In the genomic region with DNA sequence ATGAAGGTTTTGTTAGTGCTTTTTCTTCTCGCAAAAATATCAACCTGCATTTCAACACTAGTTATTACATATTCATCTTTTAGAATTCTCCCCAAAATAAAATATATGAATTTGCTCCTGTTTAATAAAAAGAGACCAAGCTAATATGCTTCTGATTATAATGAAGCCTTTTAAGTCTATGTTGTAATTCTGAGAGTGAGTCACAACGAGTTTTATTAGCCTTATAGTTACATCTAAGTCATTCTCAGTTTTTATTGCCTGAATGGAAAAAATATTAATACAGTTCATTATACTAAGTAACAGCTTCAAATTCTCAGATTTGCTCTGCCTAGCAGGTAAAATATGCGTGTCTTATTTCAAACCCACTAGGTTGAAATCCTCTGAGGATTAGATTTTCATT, we compare ENCODE assay signal across 15 cellular contexts.
A peak's percentile ranks its signal among the peaks of the same experiment; 100 is the strongest.
DNase-seq lines count a peak whose midpoint lies in the region; ATAC-seq and TF ChIP-seq lines count a peak whose summit lies in the region.
"Had no signal": no experiment of that assay in that cellular context is flagged by ENCODE, and none has a peak within 500 bp of the region (broad histone marks: within the 10 kb centered on the region; RNA-seq: fewer than 3 reads in every experiment).

No MANE protein-coding gene starts in this region.

- no peak overlapping the region for H4K5ac ChIP-seq in IMR-90 (ENCODE audit: low read depth, low read length)

- H3K27me3 ChIP-seq in IMR-90 (ENCODE audit: control insufficient read depth, insufficient read depth, low read length), result no peaks in the 10 kb centered on the region
- H3K27me3 ChIP-seq in osteoblast (ENCODE audit: insufficient read depth, low read length), result no peaks in the 10 kb centered on the region
- H3K27me3 ChIP-seq: BE2C had no signal

- no peak overlapping the region for H3K4ac ChIP-seq in IMR-90 (ENCODE audit: low read depth, low read length)

- H3K4me2 ChIP-seq in IMR-90 (ENCODE audit: low read depth, low read length) (no peak overlapping the region), osteoblast (ENCODE audit: insufficient read depth, low read length) (no peak overlapping the region)

- DNase-seq in COLO829 (ENCODE audit: low spot score) (peak; percentile 7), IMR-90 (peak; percentile 33), fibroblast of gingiva (ENCODE audit: low read depth) (peak; percentile 42), osteoblast (ENCODE audit: insufficient read length, low spot score, missing footprints) (peak; percentile 48), ureter (ENCODE audit: low spot score) (no peak)
- DNase-seq in central memory CD4-positive, alpha-beta T cell, result no peak
- DNase-seq: BE2C; CD8-positive, alpha-beta memory T cell; MM.1S; NCI-H187 treated with DMSO at 0.1 percent for 48 hours; NCI-H774; SHP77 treated with DMSO at 0.1 percent for 48 hours had no signal

- H3K23ac ChIP-seq in IMR-90 (ENCODE audit: low read depth, low read length), result no peak overlapping the region

- ATAC-seq in IMR-90 (ENCODE audit: low read depth) (no peak), GM18867 (IDR thresholded peaks at IDR 0.05; ENCODE audit: unreplicated experiment) (no peak), HG02870 (IDR thresholded peaks at IDR 0.05; ENCODE audit: unreplicated experiment) (no peak)
- ATAC-seq: HepG2 had no signal

- no peaks in the 10 kb centered on the region for H4K20me1 ChIP-seq in IMR-90 (ENCODE audit: insufficient read depth, low read length)
- no peaks in the 10 kb centered on the region for H4K20me1 ChIP-seq in osteoblast (ENCODE audit: insufficient read depth, low read length)

- H3K56ac ChIP-seq in IMR-90 (ENCODE audit: extremely low read depth, insufficient read depth, low read length), result no peak overlapping the region

- H3K9ac ChIP-seq in IMR-90 (ENCODE audit: low read depth, low read length), result no peak overlapping the region

- H3K36me3 ChIP-seq in IMR-90 (ENCODE audit: control insufficient read depth, insufficient read depth, low read length) (no peaks in the 10 kb centered on the region), osteoblast (ENCODE audit: insufficient read depth, low read length) (no peaks in the 10 kb centered on the region)
- H3K36me3 ChIP-seq: BE2C had no signal

- no peak overlapping the region for H2BK20ac ChIP-seq in IMR-90 (ENCODE audit: low read depth, low read length)

- no peak overlapping the region for H3K14ac ChIP-seq in IMR-90 (replicated peaks; ENCODE audit: low read depth, low read length)

- POLR2A ChIA-PET in IMR-90 (lab: Charles Lee; ENCODE audit: unreplicated experiment), result no interaction called here

- H2BK5ac ChIP-seq in IMR-90 (ENCODE audit: low read depth, low read length, poor library complexity, severe bottlenecking), result no peak overlapping the region

- H3K9me3 ChIP-seq in IMR-90 (ENCODE audit: control insufficient read depth, insufficient read depth, low read length) (no peaks in the 10 kb centered on the region), osteoblast (ENCODE audit: low read depth, low read length) (no peaks in the 10 kb centered on the region)
- H3K9me3 ChIP-seq: BE2C had no signal

- no peaks in the 10 kb centered on the region for H3K79me2 ChIP-seq in osteoblast (ENCODE audit: insufficient read depth, low read length)

- no CpG with 5 or more reads among the region's 3 CpGs for WGBS in IMR-90 (ENCODE audit: extremely low coverage in 2 of 2, insufficient read length in 1 of 2), 2 experiments

- no peak for TF ChIP-seq CTCF in IMR-90 (conservative IDR thresholded peaks at IDR 0.05; ENCODE audit: low read depth, low read length)
- TF ChIP-seq CTCF in osteoblast (IDR thresholded peaks at IDR 0.05; ENCODE audit: extremely low read depth, low read depth, low read length), result no peak

- H2BK120ac ChIP-seq in IMR-90 (ENCODE audit: low read depth, low read length), result no peak overlapping the region

- H2AFZ ChIP-seq in IMR-90 (replicated peaks; ENCODE audit: low read length, poor library complexity) (no peak overlapping the region), osteoblast (ENCODE audit: low read length) (no peak overlapping the region)

- H3K9me1 ChIP-seq in IMR-90 (ENCODE audit: insufficient read depth, low read length), result no peaks in the 10 kb centered on the region

- H3K18ac ChIP-seq in IMR-90 (ENCODE audit: low read depth, low read length), result no peak overlapping the region

- no peak overlapping the region for H2BK15ac ChIP-seq in IMR-90 (ENCODE audit: low read depth, low read length)

- H2AK9ac ChIP-seq in IMR-90 (replicated peaks; ENCODE audit: low read depth, low read length, poor library complexity), result no peak overlapping the region

- H4K8ac ChIP-seq in IMR-90 (ENCODE audit: low read depth in 2 of 2, low read length in 2 of 2), result no peak overlapping the region

- H2AK5ac ChIP-seq in IMR-90 (ENCODE audit: low read depth, low read length), result no peak overlapping the region

- intact Hi-C loops in IMR-90 (cut with micrococcal nuclease), result no loop called here

- in situ Hi-C loops in IMR-90 (cut with MboI; ENCODE audit: low sequenced_read_pairs), result no loop called here

- no peak for TF ChIP-seq RAD21 in IMR-90 (IDR thresholded peaks at IDR 0.05; ENCODE audit: low read length)

- H3K4me1 ChIP-seq in IMR-90 (ENCODE audit: control insufficient read depth, insufficient read depth, low read length), result no peaks in the 10 kb centered on the region
- H3K4me1 ChIP-seq in osteoblast (ENCODE audit: insufficient read depth, low read length), result no peaks in the 10 kb centered on the region
- H3K4me1 ChIP-seq: BE2C had no signal

- H3K79me1 ChIP-seq in IMR-90 (ENCODE audit: low read depth in 1 of 2, low read length in 2 of 2), result no peaks in the 10 kb centered on the region

- H4K91ac ChIP-seq in IMR-90 (ENCODE audit: insufficient read depth, low read depth, low read length), result no peak overlapping the region

- BruUV-seq in IMR-90 (replicated peaks; lab: Mats Ljungman, UMichigan), result no TSS peak

- H3K27ac ChIP-seq in IMR-90 (ENCODE audit: insufficient read depth, low read length) (no peak overlapping the region), osteoblast (ENCODE audit: low read depth, low read length) (no peak overlapping the region)

- no peak for TF ChIP-seq POLR2A in IMR-90 (IDR thresholded peaks at IDR 0.05; ENCODE audit: low read depth, low read length)

- no peak overlapping the region for H3K4me3 ChIP-seq in IMR-90 (ENCODE audit: insufficient read depth, low read depth, low read length)
- H3K4me3 ChIP-seq in osteoblast (ENCODE audit: insufficient read depth, low read length), result no peak overlapping the region

- dilution Hi-C loops in IMR-90 (cut with HindIII; ENCODE audit: low sequenced_read_pairs, unreplicated experiment), result no loop called here

- CTCF ChIA-PET in IMR-90 (lab: Yijun Ruan, JAX), result no interaction called here

TF ChIP-seq in IMR-90, 13 proteins besides CTCF, POLR2A, EP300 and RAD21:
- TF ChIP-seq CHD1 (IDR thresholded peaks at IDR 0.05; ENCODE audit: low read depth, low read length) (no peak), MAZ (IDR thresholded peaks at IDR 0.05; ENCODE audit: borderline replicate concordance, low read depth, low read length) (no peak), MXI1 (IDR thresholded peaks at IDR 0.05; ENCODE audit: borderline replicate concordance, low read depth, low read length) (no peak)
- TF ChIP-seq, protein P1, sequence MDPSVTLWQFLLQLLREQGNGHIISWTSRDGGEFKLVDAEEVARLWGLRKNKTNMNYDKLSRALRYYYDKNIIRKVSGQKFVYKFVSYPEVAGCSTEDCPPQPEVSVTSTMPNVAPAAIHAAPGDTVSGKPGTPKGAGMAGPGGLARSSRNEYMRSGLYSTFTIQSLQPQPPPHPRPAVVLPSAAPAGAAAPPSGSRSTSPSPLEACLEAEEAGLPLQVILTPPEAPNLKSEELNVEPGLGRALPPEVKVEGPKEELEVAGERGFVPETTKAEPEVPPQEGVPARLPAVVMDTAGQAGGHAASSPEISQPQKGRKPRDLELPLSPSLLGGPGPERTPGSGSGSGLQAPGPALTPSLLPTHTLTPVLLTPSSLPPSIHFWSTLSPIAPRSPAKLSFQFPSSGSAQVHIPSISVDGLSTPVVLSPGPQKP (IDR thresholded peaks at IDR 0.05; ENCODE audit: borderline replicate concordance, low read depth, low read length), result no peak

Comparison
In these comparisons a context has a peak if more than half of its experiments do, and no peak if none do; other contexts are left out.
1. DNase-seq: peak in COLO829 (single experiment), IMR-90 (single experiment), fibroblast of gingiva (single experiment) and osteoblast (single experiment); none in ureter (single experiment) and central memory CD4-positive, alpha-beta T cell (single experiment).